11 cellular contexts compared by ENCODE assay signal in genomic region chr1:67749263-67749843, GRCh38.
DNase-seq lines count a peak whose midpoint lies in the region; ATAC-seq lines count a peak whose summit lies in the region.
"Had no signal": no experiment of that assay in that cellular context is flagged by ENCODE, and none has a peak within 500 bp of the region (broad histone marks: within the 10 kb centered on the region; RNA-seq: fewer than 3 reads in every experiment).

No MANE protein-coding gene starts in this region.

- no peaks in the 10 kb centered on the region for H3K9me2 ChIP-seq in GM23248 (ENCODE audit: insufficient read depth)

- H3K4me3 ChIP-seq in GM23248 (peak overlapping the region; percentile 50), SK-N-MC (no peak overlapping the region), iPS-20b (ENCODE audit: low read length) (peak overlapping the region; percentile 52), skeletal muscle satellite cell (ENCODE audit: low read length) (peak overlapping the region; percentile 54)

- peak overlapping the region; percentile 83 for H3K4me2 ChIP-seq in GM23248 (ENCODE audit: unreplicated experiment)
- H3K4me2 ChIP-seq in skeletal muscle satellite cell (ENCODE audit: low read length) = peak overlapping the region; percentile 82

- H3K9me3 ChIP-seq in GM23248 (ENCODE audit: low read depth) = no peaks in the 10 kb centered on the region
- no peaks in the 10 kb centered on the region for H3K9me3 ChIP-seq in SK-N-MC (ENCODE audit: low read depth, low read length)
- H3K9me3 ChIP-seq in iPS-20b (ENCODE audit: insufficient read depth, low read depth, low read length) = no peaks in the 10 kb centered on the region
- H3K9me3 ChIP-seq in skeletal muscle satellite cell (replicated peaks; ENCODE audit: low read length) = no peaks in the 10 kb centered on the region
- H3K9me3 ChIP-seq: neutrophil had no signal

- H3K9ac ChIP-seq in GM23248 = peak overlapping the region; percentile 62
- H3K9ac ChIP-seq in SK-N-MC (ENCODE audit: insufficient read length) = peak overlapping the region; percentile 23
- peak overlapping the region; percentile 82; the same call in 1 of the 2 replicates for H3K9ac ChIP-seq in iPS-20b (ENCODE audit: low read depth, low read length)
- peak overlapping the region; percentile 82 for H3K9ac ChIP-seq in skeletal muscle satellite cell (ENCODE audit: low read depth, low read length)

- peak overlapping the region; percentile 86 for H3K27ac ChIP-seq in GM23248
- no peak overlapping the region for H3K27ac ChIP-seq in SK-N-MC
- H3K27ac ChIP-seq in iPS-20b (ENCODE audit: low read length) = peak overlapping the region; percentile 76
- H3K27ac ChIP-seq: neutrophil had no signal

- DNase-seq in GM23248 (no peak), SK-N-MC (ENCODE audit: low read depth, low spot score) (no peak), NAMALWA (ENCODE audit: low spot score) (no peak), putamen (ENCODE audit: low spot score) (no peak)
- DNase-seq: activated CD4-positive, alpha-beta memory T cell treated with anti-CD3 and anti-CD28 coated beads, Interleukin-2, amount 10 ng/mL, durations not matched to agents 7 days and 5 days; dorsolateral prefrontal cortex had no signal

- 61 to 66% methylated on average over 5 of the region's 5 CpGs for WGBS in GM23248 (ENCODE audit: low coverage in 1 of 2, low lambda C conversion rate in 2 of 2, missing lambda C conversion rate in 2 of 2), 2 experiments

- H3K79me2 ChIP-seq in GM23248 (ENCODE audit: insufficient read depth) = peaks cover 73% of the 10 kb centered on the region

- H3F3A ChIP-seq in GM23248 (ENCODE audit: insufficient read depth) = peaks cover 77% of the 10 kb centered on the region

- ATAC-seq in GM19023 (IDR thresholded peaks at IDR 0.05; ENCODE audit: unreplicated experiment) = no peak
- no peak for ATAC-seq in HG03280 (IDR thresholded peaks at IDR 0.05; ENCODE audit: unreplicated experiment)

- H3K27me3 ChIP-seq in GM23248 (replicated peaks; ENCODE audit: insufficient read depth) (no peaks in the 10 kb centered on the region), iPS-20b (ENCODE audit: insufficient read depth, low read length) (no peaks in the 10 kb centered on the region; the same call in 1 of the 2 replicates), skeletal muscle satellite cell (ENCODE audit: control insufficient read depth, insufficient read depth, low read length) (no peaks in the 10 kb centered on the region)
- H3K27me3 ChIP-seq: dorsolateral prefrontal cortex, neutrophil had no signal

- no peak overlapping the region for H2AFZ ChIP-seq in GM23248

- no peaks in the 10 kb centered on the region for H4K20me1 ChIP-seq in GM23248 (ENCODE audit: insufficient read depth)

- in situ Hi-C loops in GM23248 (cut with MboI) = no loop called here

- H3K36me3 ChIP-seq in GM23248 (ENCODE audit: low read depth) (no peaks in the 10 kb centered on the region), SK-N-MC (ENCODE audit: insufficient read depth, low read length) (no peaks in the 10 kb centered on the region), iPS-20b (ENCODE audit: insufficient read depth, low read depth, low read length) (no peaks in the 10 kb centered on the region), skeletal muscle satellite cell (ENCODE audit: insufficient read depth, low read length) (no peaks in the 10 kb centered on the region)
- H3K36me3 ChIP-seq: neutrophil had no signal

- H3K4me1 ChIP-seq in GM23248 (ENCODE audit: insufficient read depth) = peaks cover 77% of the 10 kb centered on the region
- H3K4me1 ChIP-seq in iPS-20b (ENCODE audit: insufficient read depth, low read length) = peaks cover 64% of the 10 kb centered on the region
- peaks cover 85% of the 10 kb centered on the region for H3K4me1 ChIP-seq in skeletal muscle satellite cell (ENCODE audit: control insufficient read depth, insufficient read depth, low read length)

Comparison
In these comparisons a context has a peak if more than half of its experiments do, and no peak if none do; other contexts are left out.
1. H3K9ac ChIP-seq: peak in every context shown above with its lines; median percentile 82 in iPS-20b; 82 in skeletal muscle satellite cell; 62 in GM23248; 23 in SK-N-MC.